In the genomic region with DNA sequence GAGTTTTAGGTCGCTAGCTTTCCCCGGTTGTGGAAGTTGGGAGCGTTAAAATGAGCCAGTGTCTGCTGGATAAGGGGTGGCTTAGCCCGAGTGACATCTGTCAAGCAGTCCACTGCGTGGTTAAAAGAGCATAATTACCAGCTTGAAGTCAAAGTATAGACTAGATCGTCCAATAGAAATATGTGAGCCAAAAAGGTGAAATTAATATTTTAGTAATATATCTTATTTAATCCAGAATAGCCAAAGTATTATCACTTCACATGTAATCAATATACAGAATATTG, we compare ENCODE assay signal across 1 cellular context.
TF ChIP-seq lines count a peak whose summit lies in the region.

No MANE protein-coding gene starts in this region.

TF ChIP-seq in GM12878, 131 proteins besides CTCF, POLR2A, EP300 and RAD21:
- TF ChIP-seq, protein P1, sequence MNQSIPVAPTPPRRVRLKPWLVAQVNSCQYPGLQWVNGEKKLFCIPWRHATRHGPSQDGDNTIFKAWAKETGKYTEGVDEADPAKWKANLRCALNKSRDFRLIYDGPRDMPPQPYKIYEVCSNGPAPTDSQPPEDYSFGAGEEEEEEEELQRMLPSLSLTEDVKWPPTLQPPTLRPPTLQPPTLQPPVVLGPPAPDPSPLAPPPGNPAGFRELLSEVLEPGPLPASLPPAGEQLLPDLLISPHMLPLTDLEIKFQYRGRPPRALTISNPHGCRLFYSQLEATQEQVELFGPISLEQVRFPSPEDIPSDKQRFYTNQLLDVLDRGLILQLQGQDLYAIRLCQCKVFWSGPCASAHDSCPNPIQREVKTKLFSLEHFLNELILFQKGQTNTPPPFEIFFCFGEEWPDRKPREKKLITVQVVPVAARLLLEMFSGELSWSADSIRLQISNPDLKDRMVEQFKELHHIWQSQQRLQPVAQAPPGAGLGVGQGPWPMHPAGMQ (IDR thresholded peaks at IDR 0.05; ENCODE audit: borderline replicate concordance), result no peak
- TF ChIP-seq EED (IDR thresholded peaks at IDR 0.05; ENCODE audit: low read depth), result no peak
- TF ChIP-seq IKZF1 (conservative IDR thresholded peaks at IDR 0.05), result no peak
- no peak for TF ChIP-seq ZNF622 (IDR thresholded peaks at IDR 0.05)
- TF ChIP-seq, protein P2, sequence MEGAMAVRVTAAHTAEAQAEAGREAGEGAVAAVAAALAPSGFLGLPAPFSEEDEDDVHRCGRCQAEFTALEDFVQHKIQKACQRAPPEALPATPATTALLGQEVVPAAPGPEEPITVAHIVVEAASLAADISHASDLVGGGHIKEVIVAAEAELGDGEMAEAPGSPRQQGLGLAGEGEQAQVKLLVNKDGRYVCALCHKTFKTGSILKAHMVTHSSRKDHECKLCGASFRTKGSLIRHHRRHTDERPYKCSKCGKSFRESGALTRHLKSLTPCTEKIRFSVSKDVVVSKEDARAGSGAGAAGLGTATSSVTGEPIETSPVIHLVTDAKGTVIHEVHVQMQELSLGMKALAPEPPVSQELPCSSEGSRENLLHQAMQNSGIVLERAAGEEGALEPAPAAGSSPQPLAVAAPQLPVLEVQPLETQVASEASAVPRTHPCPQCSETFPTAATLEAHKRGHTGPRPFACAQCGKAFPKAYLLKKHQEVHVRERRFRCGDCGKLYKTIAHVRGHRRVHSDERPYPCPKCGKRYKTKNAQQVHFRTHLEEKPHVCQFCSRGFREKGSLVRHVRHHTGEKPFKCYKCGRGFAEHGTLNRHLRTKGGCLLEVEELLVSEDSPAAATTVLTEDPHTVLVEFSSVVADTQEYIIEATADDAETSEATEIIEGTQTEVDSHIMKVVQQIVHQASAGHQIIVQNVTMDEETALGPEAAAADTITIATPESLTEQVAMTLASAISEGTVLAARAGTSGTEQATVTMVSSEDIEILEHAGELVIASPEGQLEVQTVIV (IDR thresholded peaks at IDR 0.05; ENCODE audit: borderline replicate concordance, partially characterized antibody), result no peak
- no peak for TF ChIP-seq HCFC1 (IDR thresholded peaks at IDR 0.05; ENCODE audit: low read length)
